Comparison of ENCODE assay signal across 9 cellular contexts in the genomic region with DNA sequence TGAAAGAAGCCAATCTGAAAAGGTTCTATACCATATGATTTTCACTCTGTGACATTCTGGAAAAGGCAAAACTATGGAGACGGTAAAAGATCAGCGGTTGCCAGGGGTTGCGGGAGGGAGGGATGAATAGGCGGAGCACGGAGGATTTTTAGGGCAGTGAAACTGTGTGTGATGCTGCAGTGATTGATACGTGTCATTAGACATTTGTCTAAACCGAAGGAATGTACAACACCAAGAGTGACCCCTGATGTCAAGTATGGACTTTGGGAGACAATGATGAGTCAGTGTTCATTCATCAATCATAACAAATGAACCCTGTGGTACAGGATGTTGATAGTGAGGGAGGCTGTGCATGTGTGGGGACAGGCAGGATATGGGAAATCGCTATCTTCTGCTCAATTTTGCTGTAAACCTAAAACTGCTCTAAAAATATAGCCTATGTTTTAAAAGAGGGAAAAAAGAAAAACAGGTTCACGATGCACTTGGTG. TPM values are rescaled to one million over a fixed set of nuclear protein-coding genes. Genes with fewer than 3 reads are reported as not detected.
A peak's percentile ranks its signal among the peaks of the same experiment; 100 is the strongest.
DNase-seq lines count a peak whose midpoint lies in the region; ATAC-seq and TF ChIP-seq lines count a peak whose summit lies in the region.
"Had no signal": no experiment of that assay in that cellular context is flagged by ENCODE, and none has a peak within 500 bp of the region (broad histone marks: within the 10 kb centered on the region; RNA-seq: fewer than 3 reads in every experiment).

No MANE protein-coding gene starts in this region.

- no peak overlapping the region for H3K27ac Mint-ChIP-seq in CD8-positive, alpha-beta T cell

- CTCF ChIA-PET in CD8-positive, alpha-beta T cell (lab: Charles Lee), result interaction anchor here (1.0 to 2.1 kb wide), 3 partner anchors 13 to 154 kb away, joined by 4 to 9 read pairs (median 4); no protein-coding TSS in a partner anchor

- intact Hi-C loops in CD8-positive, alpha-beta T cell (cut with DNase I, micrococcal nuclease), result no loop called here

- H3K9me3 ChIP-seq in skeletal muscle tissue (ENCODE audit: control insufficient read depth in 3 of 3, low read length in 3 of 3), result no peaks in the 10 kb centered on the region
- no peaks in the 10 kb centered on the region for H3K9me3 ChIP-seq in CD8-positive, alpha-beta T cell (ENCODE audit: low read length)

- H3K27ac ChIP-seq in skeletal muscle tissue (ENCODE audit: low read depth, low read length), result peak overlapping the region; percentile 97
- no peak overlapping the region for H3K27ac ChIP-seq in CD8-positive, alpha-beta T cell (ENCODE audit: low read depth, low read length)

- no peak overlapping the region for H3K4me3 Mint-ChIP-seq in CD8-positive, alpha-beta T cell

- H3K9me3 Mint-ChIP-seq in CD8-positive, alpha-beta T cell, result no peaks in the 10 kb centered on the region

- no peak for ATAC-seq in GM19328 (IDR thresholded peaks at IDR 0.05; ENCODE audit: unreplicated experiment)
- ATAC-seq in CD8-positive, alpha-beta T cell, result no peak
- no peak for ATAC-seq in HG03442 (IDR thresholded peaks at IDR 0.05; ENCODE audit: unreplicated experiment)

- POLR2A ChIA-PET in CD8-positive, alpha-beta T cell (lab: Charles Lee), result interaction anchor here (0.6 to 1.0 kb wide), 2 partner anchors 14 to 179 kb away, joined by 3 read pairs; no protein-coding TSS in a partner anchor

- no peak for TF ChIP-seq CTCF in WI38 (IDR thresholded peaks at IDR 0.05; ENCODE audit: low read depth, low read length)
- no peak for TF ChIP-seq CTCF in CD8-positive, alpha-beta T cell (IDR thresholded peaks at IDR 0.05)

- H3K36me3 ChIP-seq in skeletal muscle tissue (ENCODE audit: control insufficient read depth in 3 of 3, insufficient read depth in 3 of 3, low read length in 3 of 3), result no peaks in the 10 kb centered on the region
- no peaks in the 10 kb centered on the region for H3K36me3 ChIP-seq in CD8-positive, alpha-beta T cell (ENCODE audit: insufficient read depth, low read length)

- peaks cover 15% of the 10 kb centered on the region for H3K36me3 Mint-ChIP-seq in CD8-positive, alpha-beta T cell

- H3K27me3 Mint-ChIP-seq in CD8-positive, alpha-beta T cell (ENCODE audit: low read depth), result no peaks in the 10 kb centered on the region

- peak overlapping the region; percentile 38 for H3K4me3 ChIP-seq in WI38 (ENCODE audit: low read depth, low read length)
- H3K4me3 ChIP-seq in skeletal muscle tissue (ENCODE audit: low read length in 3 of 3), result peak overlapping the region in 2 of 3 donors; percentile 23 to 46
- no peak overlapping the region for H3K4me3 ChIP-seq in CD8-positive, alpha-beta T cell (ENCODE audit: low read depth, low read length)

- H3K4me1 ChIP-seq in skeletal muscle tissue (ENCODE audit: control insufficient read depth in 3 of 3, insufficient read depth in 3 of 3, low read length in 3 of 3), result peaks cover 89 to 93% (median 90%) of the 10 kb centered on the region in 3 donors
- H3K4me1 ChIP-seq in CD8-positive, alpha-beta T cell (ENCODE audit: insufficient read depth, low read length), result peaks cover 12% of the 10 kb centered on the region

- peak overlapping the region; percentile 65 to 85 (median 79) for H3K9ac ChIP-seq in skeletal muscle tissue (ENCODE audit: low read depth in 1 of 3, low read length in 3 of 3)

- DNase-seq in EL (peak; percentile 84), glomerular visceral epithelial cell (ENCODE audit: extremely low spot score) (peak; percentile 88), NCI-H2081 treated with DMSO at 0.1 percent for 48 hours (lab: John Stamatoyannopoulos, UW) (no peak)
- no peak for DNase-seq in CD8-positive, alpha-beta T cell
- DNase-seq: activated T-cell treated with anti-CD3 and anti-CD28 coated beads, Interleukin-2, amount 50 U/mL, for 48 hours had no signal

- H3K27me3 ChIP-seq in skeletal muscle tissue (ENCODE audit: control insufficient read depth in 3 of 3, insufficient read depth in 3 of 3, low read length in 3 of 3), result no peaks in the 10 kb centered on the region
- H3K27me3 ChIP-seq in CD8-positive, alpha-beta T cell (ENCODE audit: insufficient read depth, low read length), result no peaks in the 10 kb centered on the region

- H3K4me1 Mint-ChIP-seq in CD8-positive, alpha-beta T cell (ENCODE audit: low read depth), result peaks cover 35% of the 10 kb centered on the region

RNA-seq across cellular contexts. Expression of a gene that starts 34.4 kb away (rescaled TPM):
- 46.4 TPM for total RNA-seq in skeletal muscle tissue
- 10 to 100 TPM; 61.0 to 61.2 TPM for total RNA-seq in CD8-positive, alpha-beta T cell

Comparison
In these comparisons a context has a peak if more than half of its experiments do, and no peak if none do; other contexts are left out.
1. DNase-seq: peak in EL (single experiment) and glomerular visceral epithelial cell (single experiment); none in NCI-H2081 treated with DMSO at 0.1 percent for 48 hours (single experiment) and CD8-positive, alpha-beta T cell (0 of 7).